8 cellular contexts compared by ENCODE assay signal in the genomic region with DNA sequence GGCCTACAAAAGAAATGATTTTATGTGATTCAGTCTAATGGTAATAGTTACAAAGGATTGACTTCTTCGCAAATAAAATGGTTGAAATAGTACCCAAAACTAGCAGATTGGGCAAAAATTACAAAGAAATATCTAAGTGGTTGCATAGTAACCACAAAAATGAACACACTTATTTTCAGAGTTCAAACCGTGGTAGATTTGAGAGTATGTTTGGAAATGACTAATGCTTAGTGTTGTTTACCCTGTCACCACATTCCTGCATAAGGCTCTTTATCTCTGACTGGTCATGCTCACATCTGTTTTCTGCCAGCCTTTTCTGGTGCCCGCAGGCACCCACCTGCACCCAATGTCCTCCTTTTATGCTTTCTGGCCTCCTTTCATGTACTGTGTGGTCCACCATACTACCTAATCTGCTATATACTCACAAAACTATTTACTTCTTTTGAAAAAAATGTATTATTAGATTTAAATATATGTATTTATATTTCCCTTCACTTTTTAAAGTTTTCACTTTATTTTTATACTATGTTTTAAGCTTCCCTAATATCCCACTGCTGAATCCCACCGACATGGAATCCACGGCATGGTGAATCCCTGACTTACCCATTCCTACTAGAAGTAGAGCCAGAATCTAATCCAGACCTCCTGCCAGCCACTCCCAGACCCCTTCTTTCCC. TPM values are rescaled to one million over a fixed set of nuclear protein-coding genes. Genes with fewer than 3 reads are reported as not detected.
DNase-seq lines count a peak whose midpoint lies in the region; ATAC-seq, FAIRE-seq and TF ChIP-seq lines count a peak whose summit lies in the region.

No MANE protein-coding gene starts in this region.

- peaks cover 3% of the 10 kb centered on the region for H3K4me1 ChIP-seq in suprapubic skin

- H3K27me3 ChIP-seq in suprapubic skin = no peaks in the 10 kb centered on the region

- no peaks in the 10 kb centered on the region for H3K9me3 ChIP-seq in suprapubic skin

- TF ChIP-seq CTCF in AG10803 (conservative IDR thresholded peaks at IDR 0.05; ENCODE audit: low read length) (no peak), epithelial cell of proximal tubule (conservative IDR thresholded peaks at IDR 0.05; ENCODE audit: low read depth, low read length) (no peak), suprapubic skin (IDR thresholded peaks at IDR 0.05) (no peak)

- peak; percentile 72 for ATAC-seq in GM19035 (IDR thresholded peaks at IDR 0.05; ENCODE audit: unreplicated experiment)
- ATAC-seq in HG03135 (IDR thresholded peaks at IDR 0.05; ENCODE audit: unreplicated experiment) = peak; percentile 86
- peak; percentile 91 for ATAC-seq in SK-N-SH treated with all-trans-retinoic acid at 6 μM for 48 hours

- H3K27ac ChIP-seq in suprapubic skin = no peak overlapping the region

- DNase-seq in AG10803 (ENCODE audit: low read depth) (peak; percentile 96), epithelial cell of proximal tubule (ENCODE audit: low read depth) (peak; percentile 61), urothelium cell line (ENCODE audit: low spot score) (peak; percentile 81), suprapubic skin (ENCODE audit: low spot score in 2 of 2) (no peak), cerebellar cortex (ENCODE audit: low spot score) (no peak)

- FAIRE-seq in urothelium cell line (lab: Jason Lieb, UNC) = peak; percentile 27

- WGBS in suprapubic skin = 82% methylated on average over 5 of the region's 5 CpGs

- H3K36me3 ChIP-seq in suprapubic skin = no peaks in the 10 kb centered on the region

- no peak for TF ChIP-seq POLR2A in suprapubic skin (IDR thresholded peaks at IDR 0.05)

- no peak overlapping the region for H3K4me3 ChIP-seq in AG10803 (ENCODE audit: low read length)
- no peak overlapping the region for H3K4me3 ChIP-seq in epithelial cell of proximal tubule (ENCODE audit: low read depth, low read length)
- no peak overlapping the region for H3K4me3 ChIP-seq in suprapubic skin

- TF ChIP-seq EP300 in suprapubic skin (IDR thresholded peaks at IDR 0.05) = no peak

TF ChIP-seq in SK-N-SH treated with all-trans-retinoic acid at 6 μM for 48 hours, 23 proteins besides CTCF, POLR2A, EP300 and RAD21:
- TF ChIP-seq ARNTL (CRISPR knock-in tag; IDR thresholded peaks at IDR 0.05; ENCODE audit: borderline replicate concordance, low read depth) = no peak
TF ChIP-seq in SK-N-SH treated with all-trans-retinoic acid at 6 μM for 48 hours: peak in this region for 0.

RNA-seq across cellular contexts. Expression of a gene that starts 30.3 kb away (rescaled TPM):
- total RNA-seq in epithelial cell of proximal tubule (not detected in 2 replicates), suprapubic skin (10 to 100 TPM in 1 of 4 donors, 1 to 10 TPM in 3; 4.7 to 11.4 (median 6.7) TPM)

Comparison
In these comparisons a context has a peak if more than half of its experiments do, and no peak if none do; other contexts are left out.
1. DNase-seq: peak in AG10803 (single experiment), epithelial cell of proximal tubule (single experiment) and urothelium cell line (single experiment); none in suprapubic skin (0 of 2) and cerebellar cortex (single experiment).
2. Peak in every context shown above with its lines, with median percentiles within 50 percentile points of each other: ATAC-seq.